ENCODE assay signal across 12 cellular contexts in the genomic region with DNA sequence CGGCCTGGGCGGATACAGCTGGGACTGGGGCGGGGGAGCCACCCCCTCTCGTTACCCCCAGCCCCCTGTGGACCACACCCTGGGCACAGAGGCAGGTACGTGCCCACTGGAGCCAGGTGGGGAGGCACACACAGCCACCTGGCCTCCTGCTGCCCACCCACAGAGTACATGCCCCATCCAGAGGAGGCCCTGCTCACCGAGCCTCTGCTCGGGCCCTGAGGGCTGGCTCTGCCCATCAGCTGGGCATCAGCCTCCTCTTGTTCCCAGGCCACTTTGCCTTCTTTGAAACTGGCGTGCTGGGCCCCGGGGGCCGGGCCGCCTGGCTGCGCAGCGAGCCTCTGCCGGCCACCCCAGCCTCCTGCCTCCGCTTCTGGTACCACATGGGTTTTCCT. TPM values are rescaled to one million over a fixed set of nuclear protein-coding genes. Genes with fewer than 3 reads are reported as not detected.
A peak's percentile ranks its signal among the peaks of the same experiment; 100 is the strongest.
DNase-seq lines count a peak whose midpoint lies in the region; ATAC-seq, FAIRE-seq and TF ChIP-seq lines count a peak whose summit lies in the region.
"Had no signal": no experiment of that assay in that cellular context is flagged by ENCODE, and none has a peak within 500 bp of the region (broad histone marks: within the 10 kb centered on the region; RNA-seq: fewer than 3 reads in every experiment).

No MANE protein-coding gene starts in this region.

- H2BK5ac ChIP-seq in H1 (ENCODE audit: low read depth, low read length): no peak overlapping the region

- H3K27me3 ChIP-seq in SK-N-SH (ENCODE audit: insufficient read depth): no peaks in the 10 kb centered on the region
- H3K27me3 ChIP-seq in H1 (replicated peaks in 1 of 4; ENCODE audit: control insufficient read depth in 3 of 4, extremely low read depth in 1 of 4, insufficient read depth in 3 of 4, low read length in 3 of 4): no peaks in the 10 kb centered on the region
- no peaks in the 10 kb centered on the region for H3K27me3 ChIP-seq in prostate gland (replicated peaks; ENCODE audit: insufficient read depth)
- H3K27me3 ChIP-seq: MG63 had no signal

- no peak overlapping the region for H3K18ac ChIP-seq in H1 (ENCODE audit: extremely low read depth, low read length)

- POLR2A ChIA-PET in SK-N-SH (lab: Yijun Ruan, JAX) (interaction anchor here (1.2 kb wide), 1 partner anchor 18 kb away, joined by 3 read pairs; no protein-coding TSS in a partner anchor), H1 (lab: Charles Lee; ENCODE audit: partially characterized antibody) (interaction anchor here (1.0 to 16.2 kb wide), 5 partner anchors 9 to 194 kb away, joined by 3 to 248 read pairs (median 3); a partner anchor contains a TSS)

- DNase-seq in SK-N-SH (no peak), H1 (ENCODE audit: low read depth in 1 of 2, low spot score in 2 of 2) (peak in 1 of 2 experiments; percentile 49), prostate gland (ENCODE audit: low spot score) (no peak), H54 (ENCODE audit: insufficient read length, low spot score) (no peak), H4 (ENCODE audit: low spot score) (no peak)
- DNase-seq: 8988T; activated CD4-positive, alpha-beta T cell treated with anti-CD3 and anti-CD28 coated beads, Interleukin-2, amount 10 ng/mL, durations not matched to agents 24 days and 14 days; NCI-H2081 treated with DMSO at 0.1 percent for 48 hours had no signal

- no peak overlapping the region for H3K23ac ChIP-seq in H1 (ENCODE audit: insufficient read length)

- no peak overlapping the region for H3K4ac ChIP-seq in H1 (replicated peaks; ENCODE audit: insufficient read length, low read depth, low read length)

- H3K79me1 ChIP-seq in H1 (ENCODE audit: low read depth, low read length): no peaks in the 10 kb centered on the region

- no peak overlapping the region for H2BK20ac ChIP-seq in H1 (ENCODE audit: low read length)

- H3K4me1 ChIP-seq in SK-N-SH (ENCODE audit: control insufficient read depth in 1 of 2, insufficient read depth in 2 of 2, low read depth in 1 of 2, low read length in 1 of 2): peaks cover 0 to 13% of the 10 kb centered on the region in 2 experiments; a peak in 3 of 4 replicates
- H3K4me1 ChIP-seq in H1 (replicated peaks in 1 of 4; ENCODE audit: control insufficient read depth in 3 of 4, insufficient read depth in 4 of 4, low read length in 3 of 4): no peaks in the 10 kb centered on the region; a peak in 1 of 7 replicates
- H3K4me1 ChIP-seq in prostate gland (replicated peaks): peaks cover 16% of the 10 kb centered on the region

- no peaks in the 10 kb centered on the region for H3K9me2 ChIP-seq in SK-N-SH

- H3K9me3 ChIP-seq in SK-N-SH (no peaks in the 10 kb centered on the region), H1 (ENCODE audit: insufficient read depth in 2 of 2, low read depth in 1 of 2, low read length in 1 of 2) (no peaks in the 10 kb centered on the region), prostate gland (no peaks in the 10 kb centered on the region)
- H3K9me3 ChIP-seq: MG63 had no signal

- CTCF ChIA-PET in SK-N-SH (lab: Yijun Ruan, JAX): interaction anchor here (1.1 kb wide), 1 partner anchor 14 kb away, joined by 7 read pairs; no protein-coding TSS in a partner anchor
- CTCF ChIA-PET in H1 (lab: Charles Lee; ENCODE audit: partially characterized antibody): no interaction called here

- H2BK12ac ChIP-seq in H1 (ENCODE audit: low read depth, low read length): no peak overlapping the region

- H3K14ac ChIP-seq in H1 (ENCODE audit: insufficient read length): no peak overlapping the region

- no peak for TF ChIP-seq RAD21 in SK-N-SH (IDR thresholded peaks at IDR 0.05; ENCODE audit: low read length)
- TF ChIP-seq RAD21 in H1 (IDR thresholded peaks at IDR 0.05 in 1 of 2, conservative IDR thresholded peaks at IDR 0.05 in 1 of 2; ENCODE audit: low read depth in 2 of 2, low read length in 2 of 2): no peak

- intact Hi-C loops in prostate gland (cut with DNase I): no loop called here

- no peak overlapping the region for H2BK120ac ChIP-seq in H1 (replicated peaks; ENCODE audit: low read depth, low read length)

- 91% methylated on average over 10 of the region's 15 CpGs for WGBS in SK-N-SH (ENCODE audit: low lambda C conversion rate)
- 95% methylated on average over 12 of the region's 15 CpGs; no CpG with 5 or more reads in 1 of the 2 experiments for WGBS in H1 (ENCODE audit: extremely low coverage in 1 of 2, insufficient coverage in 1 of 2, insufficient read length in 1 of 2, insufficient replicate concordance in 2 of 2, low coverage in 1 of 2, low lambda C conversion rate in 2 of 2, missing lambda C conversion rate in 1 of 2), 2 experiments
- WGBS in prostate gland: 61% methylated on average over 6 of the region's 15 CpGs

- TF ChIP-seq EP300 in SK-N-SH (IDR thresholded peaks at IDR 0.05; ENCODE audit: borderline replicate concordance in 1 of 2, low read depth in 1 of 2, low read length in 1 of 2) (no peak), H1 (IDR thresholded peaks at IDR 0.05; ENCODE audit: borderline replicate concordance in 1 of 2, low read depth in 2 of 2, low read length in 2 of 2) (no peak)

- no peak overlapping the region for H3K56ac ChIP-seq in H1 (replicated peaks; ENCODE audit: insufficient read length, low read depth, low read length)

- H3K23me2 ChIP-seq in H1 (ENCODE audit: low read depth, low read length): no peaks in the 10 kb centered on the region

- no peak for FAIRE-seq in H1 (lab: Jason Lieb, UNC)
- no peak for FAIRE-seq in H54 (lab: Jason Lieb, UNC)

- no peak overlapping the region for H2AK5ac ChIP-seq in H1 (ENCODE audit: low read depth, low read length)

- ATAC-seq in SK-N-SH treated with all-trans-retinoic acid at 6 μM for 48 hours: peak; percentile 4
- ATAC-seq: T-helper 17 cell had no signal

- no peak overlapping the region for H4K91ac ChIP-seq in H1 (replicated peaks; ENCODE audit: insufficient read length, low read length)

- H3K79me2 ChIP-seq in SK-N-SH (ENCODE audit: insufficient read depth): peaks cover 4% of the 10 kb centered on the region; the same call in 1 of the 2 replicates
- no peaks in the 10 kb centered on the region for H3K79me2 ChIP-seq in H1 (ENCODE audit: control insufficient read depth in 1 of 2, insufficient read depth in 2 of 2, low read length in 2 of 2)

- H4K5ac ChIP-seq in H1 (ENCODE audit: insufficient read length, low read depth, low read length): no peak overlapping the region

- H3K27ac ChIP-seq in SK-N-SH (ENCODE audit: low read depth in 2 of 2, low read length in 1 of 2) (peak overlapping the region in 1 of 2 experiments; percentile 39; a peak in 1 of 4 replicates), H1 (ENCODE audit: low read depth, low read length) (no peak overlapping the region), prostate gland (peak overlapping the region; percentile 71 to 75)

- no peak overlapping the region for H2BK15ac ChIP-seq in H1 (ENCODE audit: low read length)

- H3K4me2 ChIP-seq in SK-N-SH (no peak overlapping the region), H1 (ENCODE audit: insufficient read depth in 1 of 2, low read depth in 2 of 2, low read length in 2 of 2) (no peak overlapping the region)
- H3K4me2 ChIP-seq: smooth muscle cell had no signal

- H3K4me3 ChIP-seq in SK-N-SH (ENCODE audit: low read depth in 2 of 2, low read length in 1 of 2): no peak overlapping the region
- H3K4me3 ChIP-seq in H1 (ENCODE audit: extremely low read depth in 1 of 4, insufficient read depth in 2 of 4, low read depth in 3 of 4, low read length in 4 of 4): no peak overlapping the region
- H3K4me3 ChIP-seq in prostate gland: no peak overlapping the region
- H3K4me3 ChIP-seq: MG63, smooth muscle cell had no signal

- peak overlapping the region; percentile 80; the same call in 1 of the 2 replicates for H4K8ac ChIP-seq in H1 (ENCODE audit: extremely low read depth, insufficient read depth, low read length)

- TF ChIP-seq POLR2A in H1 (IDR thresholded peaks at IDR 0.05; ENCODE audit: control extremely low read depth in 1 of 2, low read depth in 2 of 2, low read length in 2 of 2) (no peak), prostate gland (IDR thresholded peaks at IDR 0.05) (no peak), H54 (IDR thresholded peaks at IDR 0.05; ENCODE audit: low read depth, low read length) (no peak)

- no peak for TF ChIP-seq CTCF in SK-N-SH (IDR thresholded peaks at IDR 0.05)
- TF ChIP-seq CTCF in H1 (IDR thresholded peaks at IDR 0.05; ENCODE audit: control extremely low read depth in 1 of 3, insufficient read depth in 1 of 3, low read depth in 1 of 3, low read length in 3 of 3): no peak
- TF ChIP-seq CTCF in prostate gland (IDR thresholded peaks at IDR 0.05): no peak

- peaks cover 7 to 30% of the 10 kb centered on the region in 2 experiments for H3K36me3 ChIP-seq in SK-N-SH (replicated peaks in 1 of 2; ENCODE audit: control insufficient read depth in 1 of 2, insufficient read depth in 2 of 2, low read length in 1 of 2)
- H3K36me3 ChIP-seq in H1 (ENCODE audit: control insufficient read depth in 2 of 4, insufficient read depth in 4 of 4, low read length in 3 of 4): peaks cover 10 to 25% (median 21%) of the 10 kb centered on the region in 4 experiments
- peaks cover 6 to 11% of the 10 kb centered on the region in 2 donors for H3K36me3 ChIP-seq in prostate gland

- no peaks in the 10 kb centered on the region for H4K20me1 ChIP-seq in SK-N-SH (ENCODE audit: insufficient read depth)
- peaks cover 0 to 29% of the 10 kb centered on the region in 2 experiments for H4K20me1 ChIP-seq in H1 (replicated peaks in 1 of 2; ENCODE audit: control insufficient read depth in 1 of 2, insufficient read depth in 2 of 2, low read length in 2 of 2)

- no peaks in the 10 kb centered on the region for H3F3A ChIP-seq in SK-N-SH (replicated peaks; ENCODE audit: insufficient read depth)

- H2AFZ ChIP-seq in SK-N-SH (ENCODE audit: low read depth): no peak overlapping the region
- H2AFZ ChIP-seq in H1 (ENCODE audit: low read length): no peak overlapping the region

- no peak overlapping the region for H3K9ac ChIP-seq in SK-N-SH
- H3K9ac ChIP-seq in H1 (replicated peaks in 1 of 4; ENCODE audit: extremely low read depth in 1 of 4, low read depth in 3 of 4, low read length in 3 of 4): no peak overlapping the region

RNA-seq across cellular contexts. Expression of a gene that starts 6.3 kb away (rescaled TPM):
- polyA plus RNA-seq in SK-N-SH (2012; rRNA removed): 4.2 and 5.0 TPM in 2 replicates
- 0.45 and 0.63 TPM in 2 replicates for polyA plus RNA-seq in SK-N-SH (2012; cell fraction: cytosol; rRNA removed)
- 46.4 and 69.8 TPM in 2 replicates for polyA plus RNA-seq in SK-N-SH (2012; cell fraction: nucleus; rRNA removed)
- 4.5 TPM in 2 replicates for total RNA-seq in H1 (2021; fragmentation: NEBNext Ultra II Directional; extraction: Animal tissue kit (Norgen Biotek cat#: 25700))
- polyA plus RNA-seq in H1 (2011; rRNA removed): 3.1 and 6.6 TPM in 2 replicates
- 3.9 TPM for polyA plus RNA-seq in H1 (2011; cell fraction: cytosol; rRNA removed)
- 56.5 TPM for polyA plus RNA-seq in H1 (2011; cell fraction: nucleus; rRNA removed)
- polyA plus RNA-seq in H1 (2012, experiment 1 of 2): 2.7 to 5.8 TPM (median 5.6 TPM) in 4 replicates
- 2.0 TPM for polyA plus RNA-seq in H1 (2012, experiment 2 of 2)
- polyA plus RNA-seq in H1 (2013, experiment 1 of 2): 1.5 TPM
- polyA plus RNA-seq in H1 (2013, experiment 2 of 2): 1.3 TPM
- 0.51 and 0.69 TPM in 2 replicates for polyA minus RNA-seq in H1 (2011; rRNA and poly(A)+ RNA removed)
- 1.4 TPM for polyA minus RNA-seq in H1 (2011; cell fraction: cytosol; rRNA and poly(A)+ RNA removed)
- polyA minus RNA-seq in H1 (2011; cell fraction: nucleus; rRNA and poly(A)+ RNA removed): 8.0 TPM
- 10 to 100 TPM in 1 of 2 donors, 1 to 10 TPM in 1; 5.2 to 17.7 TPM for total RNA-seq in prostate gland
- total RNA-seq in H4 (2014; rRNA removed; shearing (Covaris generic)): 0.12 and 0.15 TPM in 2 replicates

RNA-seq across cellular contexts. Expression of a gene that starts 7.7 kb away (rescaled TPM):
- polyA plus RNA-seq in SK-N-SH (2012; rRNA removed) (756 and 1,070 TPM in 2 replicates), H1 (2011; rRNA removed) (297 and 298 TPM in 2 replicates)
- polyA plus RNA-seq in SK-N-SH (2012; cell fraction: cytosol; rRNA removed): 867 and 896 TPM in 2 replicates
- 430 and 459 TPM in 2 replicates for polyA plus RNA-seq in SK-N-SH (2012; cell fraction: nucleus; rRNA removed)
- total RNA-seq in H1 (2021; fragmentation: NEBNext Ultra II Directional; extraction: Animal tissue kit (Norgen Biotek cat#: 25700)): 337 and 338 TPM in 2 replicates
- polyA plus RNA-seq in H1 (2011; cell fraction: cytosol; rRNA removed): 526 TPM
- 195 TPM for polyA plus RNA-seq in H1 (2011; cell fraction: nucleus; rRNA removed)
- 387 to 511 TPM (median 478 TPM) in 4 replicates for polyA plus RNA-seq in H1 (2012, experiment 1 of 2)
- 475 TPM for polyA plus RNA-seq in H1 (2012, experiment 2 of 2)
- polyA plus RNA-seq in H1 (2013, experiment 1 of 2): 275 TPM
- 291 TPM for polyA plus RNA-seq in H1 (2013, experiment 2 of 2)
- 58.1 and 73.1 TPM in 2 replicates for polyA minus RNA-seq in H1 (2011; rRNA and poly(A)+ RNA removed)
- polyA minus RNA-seq in H1 (2011; cell fraction: cytosol; rRNA and poly(A)+ RNA removed): 111 TPM
- 68.1 TPM for polyA minus RNA-seq in H1 (2011; cell fraction: nucleus; rRNA and poly(A)+ RNA removed)
- 100 to 1,000 TPM; 399 to 528 TPM for total RNA-seq in prostate gland
- 458 and 510 TPM in 2 replicates for total RNA-seq in H4 (2014; rRNA removed; shearing (Covaris generic))

RNA-seq across cellular contexts. Expression of a gene that starts 9.2 kb away (rescaled TPM):
- 338 and 517 TPM in 2 replicates for polyA plus RNA-seq in SK-N-SH (2012; rRNA removed)
- polyA plus RNA-seq in SK-N-SH (2012; cell fraction: cytosol; rRNA removed): 293 and 298 TPM in 2 replicates
- 329 and 407 TPM in 2 replicates for polyA plus RNA-seq in SK-N-SH (2012; cell fraction: nucleus; rRNA removed)
- total RNA-seq in H1 (2021; fragmentation: NEBNext Ultra II Directional; extraction: Animal tissue kit (Norgen Biotek cat#: 25700)): 109 and 111 TPM in 2 replicates
- polyA plus RNA-seq in H1 (2011; rRNA removed): 226 and 246 TPM in 2 replicates
- 187 TPM for polyA plus RNA-seq in H1 (2011; cell fraction: cytosol; rRNA removed)
- polyA plus RNA-seq in H1 (2011; cell fraction: nucleus; rRNA removed): 299 TPM
- polyA plus RNA-seq in H1 (2012, experiment 1 of 2): 83.0 to 153 TPM (median 142 TPM) in 4 replicates
- 164 TPM for polyA plus RNA-seq in H1 (2012, experiment 2 of 2)
- polyA plus RNA-seq in H1 (2013, experiment 1 of 2): 122 TPM
- 112 TPM for polyA plus RNA-seq in H1 (2013, experiment 2 of 2)
- 13.8 and 14.5 TPM in 2 replicates for polyA minus RNA-seq in H1 (2011; rRNA and poly(A)+ RNA removed)
- polyA minus RNA-seq in H1 (2011; cell fraction: cytosol; rRNA and poly(A)+ RNA removed): 33.1 TPM
- polyA minus RNA-seq in H1 (2011; cell fraction: nucleus; rRNA and poly(A)+ RNA removed): 44.8 TPM
- 100 to 1,000 TPM; 139 to 212 TPM for total RNA-seq in prostate gland
- 100 and 119 TPM in 2 replicates for total RNA-seq in H4 (2014; rRNA removed; shearing (Covaris generic))

RNA-seq across cellular contexts. Expression of a gene that starts 16.2 kb away (rescaled TPM):
- polyA plus RNA-seq in SK-N-SH (2012; rRNA removed): 2.4 and 2.6 TPM in 2 replicates
- 0.68 and 1.0 TPM in 2 replicates for polyA plus RNA-seq in SK-N-SH (2012; cell fraction: cytosol; rRNA removed)
- polyA plus RNA-seq in SK-N-SH (2012; cell fraction: nucleus; rRNA removed): 23.3 and 46.7 TPM in 2 replicates
- 0.86 and 0.97 TPM in 2 replicates for total RNA-seq in H1 (2021; fragmentation: NEBNext Ultra II Directional; extraction: Animal tissue kit (Norgen Biotek cat#: 25700))
- polyA plus RNA-seq in H1 (2011; rRNA removed): 0.12 and 0.33 TPM in 2 replicates
- polyA plus RNA-seq in H1 (2011; cell fraction: cytosol; rRNA removed): 0.45 TPM
- polyA plus RNA-seq in H1 (2011; cell fraction: nucleus; rRNA removed): 2.4 TPM
- polyA plus RNA-seq in H1 (2012, experiment 1 of 2): 0.47 to 1.1 TPM (median 0.87 TPM) in 4 replicates
- polyA plus RNA-seq in H1 (2012, experiment 2 of 2): 0.31 TPM
- 0.26 TPM for polyA plus RNA-seq in H1 (2013, experiment 1 of 2)
- 0.26 TPM for polyA plus RNA-seq in H1 (2013, experiment 2 of 2)
- polyA minus RNA-seq in H1 (2011; rRNA and poly(A)+ RNA removed): 0.02 and 0.03 TPM in 2 replicates
- not detected for polyA minus RNA-seq in H1 (2011; cell fraction: cytosol; rRNA and poly(A)+ RNA removed)
- 0.80 TPM for polyA minus RNA-seq in H1 (2011; cell fraction: nucleus; rRNA and poly(A)+ RNA removed)
- total RNA-seq in prostate gland: 10 to 100 TPM in 1 of 2 donors, 1 to 10 TPM in 1; 3.6 to 10.1 TPM
- total RNA-seq in H4 (2014; rRNA removed; shearing (Covaris generic)): 0.06 and 0.21 TPM in 2 replicates

RNA-seq across cellular contexts. Expression of a gene that starts 27.9 kb away (rescaled TPM):
- polyA plus RNA-seq in SK-N-SH (2012; rRNA removed) (13.3 and 15.4 TPM in 2 replicates), H1 (2011; rRNA removed) (26.9 and 39.3 TPM in 2 replicates)
- 4.9 and 8.3 TPM in 2 replicates for polyA plus RNA-seq in SK-N-SH (2012; cell fraction: cytosol; rRNA removed)
- polyA plus RNA-seq in SK-N-SH (2012; cell fraction: nucleus; rRNA removed): 35.0 and 39.8 TPM in 2 replicates
- 50.2 and 50.5 TPM in 2 replicates for total RNA-seq in H1 (2021; fragmentation: NEBNext Ultra II Directional; extraction: Animal tissue kit (Norgen Biotek cat#: 25700))
- polyA plus RNA-seq in H1 (2011; cell fraction: cytosol; rRNA removed): 38.9 TPM
- polyA plus RNA-seq in H1 (2011; cell fraction: nucleus; rRNA removed): 71.5 TPM
- polyA plus RNA-seq in H1 (2012, experiment 1 of 2): 27.1 to 40.9 TPM (median 38.8 TPM) in 4 replicates
- polyA plus RNA-seq in H1 (2012, experiment 2 of 2): 25.8 TPM
- polyA plus RNA-seq in H1 (2013, experiment 1 of 2): 17.7 TPM
- 16.7 TPM for polyA plus RNA-seq in H1 (2013, experiment 2 of 2)
- 29.8 and 31.1 TPM in 2 replicates for polyA minus RNA-seq in H1 (2011; rRNA and poly(A)+ RNA removed)
- polyA minus RNA-seq in H1 (2011; cell fraction: cytosol; rRNA and poly(A)+ RNA removed): 30.1 TPM
- polyA minus RNA-seq in H1 (2011; cell fraction: nucleus; rRNA and poly(A)+ RNA removed): 34.1 TPM
- 10 to 100 TPM; 23.6 to 24.2 TPM for total RNA-seq in prostate gland
- 8.1 and 11.3 TPM in 2 replicates for total RNA-seq in H4 (2014; rRNA removed; shearing (Covaris generic))
